8 cellular contexts compared by ENCODE assay signal in genomic region chr22:41801886-41802285, GRCh38. TPM values are rescaled to one million over a fixed set of nuclear protein-coding genes. Genes with fewer than 3 reads are reported as not detected.
A peak's percentile ranks its signal among the peaks of the same experiment; 100 is the strongest.
DNase-seq lines count a peak whose midpoint lies in the region; ATAC-seq and TF ChIP-seq lines count a peak whose summit lies in the region.

No MANE protein-coding gene starts in this region.

- peak overlapping the region; percentile 96 for H3K4me3 Mint-ChIP-seq in neural progenitor cell

- 55% methylated on average over 2 of the region's 2 CpGs for WGBS in mammary epithelial cell (ENCODE audit: low coverage, missing lambda C conversion rate)

- H3K4me1 ChIP-seq in MM.1S (ENCODE audit: low read length) = peaks cover 11% of the 10 kb centered on the region
- peaks cover 21% of the 10 kb centered on the region for H3K4me1 ChIP-seq in mammary epithelial cell (ENCODE audit: insufficient read depth, low read length)
- peaks cover 22% of the 10 kb centered on the region for H3K4me1 ChIP-seq in neural progenitor cell

- peak overlapping the region; percentile 84; the same call in 1 of the 2 replicates for H3K9ac ChIP-seq in MM.1S (ENCODE audit: low read length)
- H3K9ac ChIP-seq in mammary epithelial cell (ENCODE audit: insufficient read depth, low read length) = no peak overlapping the region
- no peak overlapping the region for H3K9ac ChIP-seq in neural progenitor cell

- DNase-seq in MM.1S (no peak), mammary epithelial cell (no peak), neural progenitor cell (ENCODE audit: low spot score) (no peak), AML-193 (lab: John Stamatoyannopoulos, UW) (no peak), DMS114 treated with DMSO at 0.1 percent for 48 hours (lab: John Stamatoyannopoulos, UW; ENCODE audit: unreplicated experiment) (no peak)

- peaks cover 3% of the 10 kb centered on the region for H3K27me3 Mint-ChIP-seq in neural progenitor cell (ENCODE audit: insufficient read depth, low read depth)

- peaks cover 6% of the 10 kb centered on the region for H3K36me3 Mint-ChIP-seq in neural progenitor cell

- H2AFZ ChIP-seq in MM.1S (ENCODE audit: low read length) (no peak overlapping the region), mammary epithelial cell (ENCODE audit: low read depth, low read length) (peak overlapping the region; percentile 98), neural progenitor cell (replicated peaks) (no peak overlapping the region)

- H3K9me3 Mint-ChIP-seq in neural progenitor cell = no peaks in the 10 kb centered on the region

- H3K9me3 ChIP-seq in MM.1S (replicated peaks; ENCODE audit: insufficient read depth, low read length) (no peaks in the 10 kb centered on the region), mammary epithelial cell (replicated peaks; ENCODE audit: insufficient read depth, low read length) (no peaks in the 10 kb centered on the region), neural progenitor cell (ENCODE audit: low read depth) (no peaks in the 10 kb centered on the region)

- TF ChIP-seq CTCF in MM.1S (IDR thresholded peaks at IDR 0.05; ENCODE audit: low read length) (no peak), mammary epithelial cell (conservative IDR thresholded peaks at IDR 0.05 in 1 of 2, IDR thresholded peaks at IDR 0.05 in 1 of 2; ENCODE audit: extremely low read depth in 1 of 2, insufficient read depth in 1 of 2, low read depth in 1 of 2, low read length in 2 of 2) (no peak), neural progenitor cell (IDR thresholded peaks at IDR 0.05) (no peak)

- H3K4me2 ChIP-seq in MM.1S (ENCODE audit: low read depth, low read length) (peak overlapping the region; percentile 95), mammary epithelial cell (ENCODE audit: insufficient read depth, low read depth, low read length) (peak overlapping the region; percentile 94), neural progenitor cell (peak overlapping the region; percentile 97)

- no peaks in the 10 kb centered on the region for H3K9me2 ChIP-seq in MM.1S (replicated peaks; ENCODE audit: insufficient read depth, low read length)

- H3K79me2 ChIP-seq in MM.1S (ENCODE audit: low read length) (peaks cover 56% of the 10 kb centered on the region), mammary epithelial cell (ENCODE audit: insufficient read depth, low read length) (peaks cover 27% of the 10 kb centered on the region), neural progenitor cell (ENCODE audit: low read depth) (peaks cover 56% of the 10 kb centered on the region)

- intact Hi-C loops in mammary epithelial cell (cut with micrococcal nuclease) = loop anchor here (1.0 to 5.0 kb wide), 3 partner anchors 57 to 136 kb away; partner anchors contain the start of gene MEI1

- BruUV-seq in mammary epithelial cell (replicated peaks; lab: Mats Ljungman, UMichigan) = no TSS peak

- H3K27ac Mint-ChIP-seq in neural progenitor cell = no peak overlapping the region

- H3K4me1 Mint-ChIP-seq in neural progenitor cell = peaks cover 37% of the 10 kb centered on the region

- H3K27ac ChIP-seq in MM.1S (ENCODE audit: low read length) (no peak overlapping the region), mammary epithelial cell (ENCODE audit: insufficient read depth, low read depth, low read length) (no peak overlapping the region), neural progenitor cell (no peak overlapping the region)

- dilution Hi-C loops in mammary epithelial cell (cut with HindIII; ENCODE audit: low sequenced_read_pairs) = no loop called here

- H4K20me1 ChIP-seq in MM.1S (ENCODE audit: insufficient read depth, low read length) (no peaks in the 10 kb centered on the region), mammary epithelial cell (ENCODE audit: insufficient read depth, low read length) (no peaks in the 10 kb centered on the region), neural progenitor cell (ENCODE audit: low read depth) (peaks cover 8% of the 10 kb centered on the region)

- H3K27me3 ChIP-seq in MM.1S (replicated peaks; ENCODE audit: insufficient read depth, low read length) (no peaks in the 10 kb centered on the region), mammary epithelial cell (ENCODE audit: insufficient read depth, low read length) (no peaks in the 10 kb centered on the region), neural progenitor cell (no peaks in the 10 kb centered on the region)

- CTCF ChIA-PET in mammary epithelial cell (lab: Charles Lee; ENCODE audit: low non-redundant PET) = interaction anchor here (1.9 kb wide), 1 partner anchor 55 kb away, joined by 8 read pairs; no protein-coding TSS in a partner anchor

- H3K36me3 ChIP-seq in MM.1S (replicated peaks; ENCODE audit: insufficient read depth, low read length) (no peaks in the 10 kb centered on the region), mammary epithelial cell (ENCODE audit: insufficient read depth, low read length) (no peaks in the 10 kb centered on the region), neural progenitor cell (no peaks in the 10 kb centered on the region)

- no peak for ATAC-seq in GM19351 (IDR thresholded peaks at IDR 0.05; ENCODE audit: unreplicated experiment)
- no peak for ATAC-seq in HG02852 (IDR thresholded peaks at IDR 0.05; ENCODE audit: unreplicated experiment)

- H3F3A ChIP-seq in MM.1S (ENCODE audit: insufficient read depth, low read length) (peaks cover 12% of the 10 kb centered on the region), neural progenitor cell (ENCODE audit: low read depth) (peaks cover 14% of the 10 kb centered on the region)

- in situ Hi-C loops in mammary epithelial cell (cut with MboI; ENCODE audit: low sequenced_read_pairs in 2 of 2) = loop anchor here in 1 of 2 donors (10.0 kb wide), 1 partner anchor 107 kb away; the partner anchor contains the start of gene MEI1

- H3K4me3 ChIP-seq in GM08714 (ENCODE audit: low read length) (peak overlapping the region; percentile 81), MM.1S (ENCODE audit: low read length) (peak overlapping the region; percentile 84), mammary epithelial cell (replicated peaks in 1 of 3; ENCODE audit: insufficient read depth in 1 of 3, low read depth in 2 of 3, low read length in 3 of 3) (peak overlapping the region; percentile 89 to 100 (median 93)), neural progenitor cell (peak overlapping the region; percentile 75)

RNA-seq across cellular contexts. Expression of gene CCDC134, which starts 1.4 kb away (rescaled TPM):
- total RNA-seq in mammary epithelial cell = 10 to 100 TPM in 1 of 2 donors, 1 to 10 TPM in 1; 9.4 to 10.5 TPM
- polyA plus RNA-seq in mammary epithelial cell = 7.3 TPM
- polyA minus RNA-seq in mammary epithelial cell = 3.7 TPM
- total RNA-seq in neural progenitor cell (ENCODE audit: low replicate concordance) = 8.8 and 19.7 TPM in 2 replicates

RNA-seq across cellular contexts. Expression of gene SREBF2, which starts 31.0 kb away (rescaled TPM):
- total RNA-seq in mammary epithelial cell (100 to 1,000 TPM; 100 to 131 TPM), neural progenitor cell (ENCODE audit: low replicate concordance) (64.0 and 145 TPM in 2 replicates)
- 61.6 TPM for polyA plus RNA-seq in mammary epithelial cell
- 220 TPM for polyA minus RNA-seq in mammary epithelial cell
